Comparison of ENCODE assay signal across 8 cellular contexts in the genomic region with DNA sequence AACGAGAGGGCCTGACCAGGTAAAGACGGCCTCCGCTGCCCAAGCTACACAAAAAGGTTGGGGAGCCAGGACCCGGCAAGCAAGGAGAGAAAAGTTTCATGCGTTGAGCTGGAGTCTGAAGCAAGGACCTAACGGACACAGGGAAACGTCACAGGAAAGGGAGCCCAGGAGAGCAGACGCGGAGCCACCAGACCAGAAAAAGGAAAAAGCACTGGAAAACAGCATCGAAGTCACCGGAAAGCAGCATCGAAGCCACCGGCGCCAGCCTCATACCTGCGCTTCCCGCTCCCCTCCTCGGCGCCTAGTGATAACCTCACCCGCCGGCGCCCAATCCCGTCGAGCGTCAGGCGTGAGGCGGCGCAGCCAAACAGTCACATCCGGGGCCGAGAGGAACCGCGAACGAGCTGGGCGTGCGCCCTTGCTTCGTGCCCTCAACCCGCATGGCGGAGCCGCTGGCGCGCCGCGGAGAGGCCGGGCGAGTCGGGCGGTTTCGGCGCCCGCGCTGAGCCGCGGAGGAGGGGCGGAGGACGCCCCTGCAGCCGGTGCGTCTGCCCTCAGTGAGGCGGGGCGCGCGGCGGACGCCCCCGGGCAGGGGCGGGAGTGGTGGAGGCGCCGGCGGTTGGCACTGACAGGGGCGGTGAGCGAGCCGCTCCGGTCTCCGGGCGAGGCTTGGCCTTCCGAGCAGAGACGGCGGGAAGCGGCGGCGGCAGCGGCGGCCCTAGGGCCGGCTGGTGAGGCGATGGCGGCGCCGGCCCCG. TPM values are rescaled to one million over a fixed set of nuclear protein-coding genes. Genes with fewer than 3 reads are reported as not detected.
DNase-seq lines count a peak whose midpoint lies in the region; ATAC-seq and TF ChIP-seq lines count a peak whose summit lies in the region.

Gene FBXO45, plus strand, starts transcription at position 415 of the 757 bp plus-strand sequence. Its CDS starts 325 bp downstream, at position 740.
Gene WDR53, minus strand, starts transcription at position 309 of the 757 bp plus-strand sequence. CDS start 7,079 bp downstream, outside the sequence.

- TF ChIP-seq CTCF in AG09319 (IDR thresholded peaks at IDR 0.05; ENCODE audit: low read depth, low read length) (no peak), activated B cell treated with CpG ODN at 0.5 μM for 24 hours (IDR thresholded peaks at IDR 0.05) (no peak), cardiac fibroblast (IDR thresholded peaks at IDR 0.05; ENCODE audit: low read depth, low read length) (no peak), smooth muscle cell (IDR thresholded peaks at IDR 0.05; ENCODE audit: borderline replicate concordance, insufficient read depth, poor library complexity, severe bottlenecking) (no peak)

- H3F3A ChIP-seq in smooth muscle cell (ENCODE audit: low read depth): no peaks in the 10 kb centered on the region

- intact Hi-C loops in activated B cell treated with CpG ODN at 0.5 μM for 24 hours (cut with micrococcal nuclease): loop anchor here (1.0 to 2.0 kb wide), 11 partner anchors 31 to 374 kb away; partner anchors contain the start of genes CEP19, NCBP2, PIGX and RNF168

- peaks cover 29% of the 10 kb centered on the region for H3K4me1 Mint-ChIP-seq in activated B cell treated with CpG ODN at 0.5 μM for 24 hours

- CTCF ChIA-PET in activated B cell treated with CpG ODN at 0.5 μM for 24 hours (lab: Charles Lee): interaction anchor here (2.7 kb wide), 1 partner anchor 40 kb away, joined by 12 read pairs; no protein-coding TSS in a partner anchor

- peaks cover 55% of the 10 kb centered on the region for H3K79me2 ChIP-seq in smooth muscle cell (ENCODE audit: low read depth)

- H3K36me3 ChIP-seq in smooth muscle cell (ENCODE audit: low read depth): no peaks in the 10 kb centered on the region

- no peaks in the 10 kb centered on the region for H3K27me3 ChIP-seq in smooth muscle cell (ENCODE audit: low read depth)

- peak within 1 kb of the TSS; percentile 96 for H2AFZ ChIP-seq in smooth muscle cell (ENCODE audit: low read depth)

- H3K4me1 ChIP-seq in smooth muscle cell (ENCODE audit: low read depth): peaks cover 11% of the 10 kb centered on the region

- peak within 1 kb of the TSS; percentile 98 for H3K4me3 Mint-ChIP-seq in activated B cell treated with CpG ODN at 0.5 μM for 24 hours

- H3K4me3 ChIP-seq in cardiac fibroblast (replicated peaks in 1 of 2; ENCODE audit: low read depth in 2 of 2, low read length in 2 of 2) (peak within 1 kb of the TSS; percentile 99 to 100), smooth muscle cell (peak within 1 kb of the TSS; percentile 92)

- no peaks in the 10 kb centered on the region for H3K9me3 ChIP-seq in smooth muscle cell (replicated peaks; ENCODE audit: low read depth)

- H3K9ac ChIP-seq in smooth muscle cell (ENCODE audit: low read depth): peak within 1 kb of the TSS; percentile 81

- peaks cover 27% of the 10 kb centered on the region for H3K36me3 Mint-ChIP-seq in activated B cell treated with CpG ODN at 0.5 μM for 24 hours (ENCODE audit: low read depth)

- peaks cover 11% of the 10 kb centered on the region for H4K20me1 ChIP-seq in smooth muscle cell (ENCODE audit: low read depth)

- H3K27ac ChIP-seq in smooth muscle cell (ENCODE audit: low read depth): peak within 1 kb of the TSS; percentile 71

- ATAC-seq in GM19025 (IDR thresholded peaks at IDR 0.05; ENCODE audit: low read depth, unreplicated experiment) (peak; percentile 93), HG03280 (IDR thresholded peaks at IDR 0.05; ENCODE audit: unreplicated experiment) (peak; percentile 94), activated B cell treated with CpG ODN at 0.5 μM for 24 hours (ENCODE audit: low read depth) (peak; percentile 90)

- H3K27me3 Mint-ChIP-seq in activated B cell treated with CpG ODN at 0.5 μM for 24 hours: no peaks in the 10 kb centered on the region

- POLR2A ChIA-PET in activated B cell treated with CpG ODN at 0.5 μM for 24 hours (lab: Charles Lee): interaction anchor here (0.5 to 2.6 kb wide), 22 partner anchors 13 to 459 kb away, joined by 3 to 18 read pairs (median 4); partner anchors contain the start of genes CEP19, NCBP2, PAK2 and PIGX

- peak within 1 kb of the TSS; percentile 95 for H3K4me2 ChIP-seq in smooth muscle cell

- H3K9me3 Mint-ChIP-seq in activated B cell treated with CpG ODN at 0.5 μM for 24 hours: no peaks in the 10 kb centered on the region

- WGBS in smooth muscle cell (ENCODE audit: low lambda C conversion rate): under 1% methylated on average over 64 of the region's 87 CpGs

- peak within 1 kb of the TSS; percentile 97 for H3K27ac Mint-ChIP-seq in activated B cell treated with CpG ODN at 0.5 μM for 24 hours

- DNase-seq in AG09319 (ENCODE audit: extremely low read depth, low read depth): peak; percentile 78
- peak; percentile 98 for DNase-seq in NCI-H345 (lab: John Stamatoyannopoulos, UW)
- peak; percentile 92 for DNase-seq in activated B cell treated with CpG ODN at 0.5 μM for 24 hours
- DNase-seq in cardiac fibroblast (ENCODE audit: low read depth in 2 of 2): peak; percentile 93 to 95
- DNase-seq in iPS-NIHi7 (ENCODE audit: extremely low spot score): peak; percentile 99
- peak; percentile 76 for DNase-seq in smooth muscle cell (lab: John Stamatoyannopoulos, UW; ENCODE audit: unreplicated experiment)

RNA-seq across cellular contexts. Expression of gene FBXO45, which starts in this region (rescaled TPM):
- total RNA-seq in activated B cell treated with CpG ODN at 0.5 μM for 24 hours (5.7 and 6.5 TPM in 2 replicates), smooth muscle cell (13.1 and 14.4 TPM in 2 replicates)
- polyA plus RNA-seq in smooth muscle cell: 5.8 and 7.2 TPM in 2 replicates

RNA-seq across cellular contexts. Expression of gene WDR53, which starts in this region (rescaled TPM):
- total RNA-seq in activated B cell treated with CpG ODN at 0.5 μM for 24 hours (14.1 and 14.3 TPM in 2 replicates), smooth muscle cell (6.3 and 7.9 TPM in 2 replicates)
- polyA plus RNA-seq in smooth muscle cell: 11.5 and 13.5 TPM in 2 replicates

Comparison
In these comparisons a context has a peak if more than half of its experiments do, and no peak if none do; other contexts are left out.
1. Peak in every context shown above with its lines: DNase-seq, ATAC-seq, H3K4me3 ChIP-seq and H3K27ac ChIP-seq.